24 cellular contexts compared by ENCODE assay signal in genomic region chr10:384538-385305, GRCh38.
A peak's percentile ranks its signal among the peaks of the same experiment; 100 is the strongest.
DNase-seq lines count a peak whose midpoint lies in the region; ATAC-seq, FAIRE-seq and TF ChIP-seq lines count a peak whose summit lies in the region.
"Had no signal": no experiment of that assay in that cellular context is flagged by ENCODE, and none has a peak within 500 bp of the region (broad histone marks: within the 10 kb centered on the region; RNA-seq: fewer than 3 reads in every experiment).

No MANE protein-coding gene starts in this region.

- H3K79me2 ChIP-seq in H1 (ENCODE audit: control insufficient read depth in 1 of 2, insufficient read depth in 2 of 2, low read length in 2 of 2), result no peaks in the 10 kb centered on the region

- H3K4me3 Mint-ChIP-seq in stimulated activated naive CD8-positive, alpha-beta T cell treated with anti-CD3 and anti-CD28 coated beads, Interleukin-15, amount 100 ng/mL, for 72 hours, result no peak overlapping the region
- no peak overlapping the region for H3K4me3 Mint-ChIP-seq in MCF 10A (ENCODE audit: unreplicated experiment)
- H3K4me3 Mint-ChIP-seq: CD4-positive, CD25-positive, alpha-beta regulatory T cell; CD8-positive, alpha-beta memory T cell had no signal

- no peaks in the 10 kb centered on the region for H3K27me3 Mint-ChIP-seq in stimulated activated naive CD8-positive, alpha-beta T cell treated with anti-CD3 and anti-CD28 coated beads, Interleukin-15, amount 100 ng/mL, for 72 hours
- peaks cover 21% of the 10 kb centered on the region for H3K27me3 Mint-ChIP-seq in MCF 10A (ENCODE audit: insufficient read depth, unreplicated experiment)
- H3K27me3 Mint-ChIP-seq: CD4-positive, CD25-positive, alpha-beta regulatory T cell had no signal

- H4K20me1 ChIP-seq in H1 (replicated peaks in 1 of 2; ENCODE audit: control insufficient read depth in 1 of 2, insufficient read depth in 2 of 2, low read length in 2 of 2), result peaks cover 0 to 2% of the 10 kb centered on the region in 2 experiments

- H3K79me1 ChIP-seq in H1 (ENCODE audit: low read depth, low read length), result no peaks in the 10 kb centered on the region
- H3K79me1 ChIP-seq in neuronal stem cell (ENCODE audit: low read depth, low read length), result no peaks in the 10 kb centered on the region

- H3K36me3 ChIP-seq in H1 (ENCODE audit: control insufficient read depth in 2 of 4, insufficient read depth in 4 of 4, low read length in 3 of 4) (no peaks in the 10 kb centered on the region), neuronal stem cell (replicated peaks in 1 of 2; ENCODE audit: control insufficient read depth in 2 of 2, insufficient read depth in 2 of 2, low read length in 2 of 2) (peaks cover 27 to 97% of the 10 kb centered on the region in 2 donors)
- H3K36me3 ChIP-seq: BE2C had no signal

- H3K36me3 Mint-ChIP-seq in MCF 10A (ENCODE audit: insufficient read depth, unreplicated experiment), result no peaks in the 10 kb centered on the region

- TF ChIP-seq CTCF in H1 (IDR thresholded peaks at IDR 0.05; ENCODE audit: control extremely low read depth in 1 of 3, insufficient read depth in 1 of 3, low read depth in 1 of 3, low read length in 3 of 3), result no peak
- TF ChIP-seq CTCF in MCF 10A (IDR thresholded peaks at IDR 0.05; ENCODE audit: unreplicated experiment), result no peak

- intact Hi-C loops in MCF 10A (cut with micrococcal nuclease), result no loop called here
- intact Hi-C loops in cardiac septum (cut with DNase I), result no loop called here

- peaks cover 0 to 8% of the 10 kb centered on the region in 2 donors for H3K9me3 Mint-ChIP-seq in stimulated activated naive CD8-positive, alpha-beta T cell treated with anti-CD3 and anti-CD28 coated beads, Interleukin-15, amount 100 ng/mL, for 72 hours
- H3K9me3 Mint-ChIP-seq in MCF 10A (ENCODE audit: unreplicated experiment), result no peaks in the 10 kb centered on the region

- H3K9ac ChIP-seq in H1 (replicated peaks in 1 of 4; ENCODE audit: extremely low read depth in 1 of 4, low read depth in 3 of 4, low read length in 3 of 4) (no peak overlapping the region), neuronal stem cell (ENCODE audit: low read depth, low read length, poor library complexity) (no peak overlapping the region)
- H3K9ac ChIP-seq: GM23248 had no signal

- H3K4me2 ChIP-seq in H1 (ENCODE audit: insufficient read depth in 1 of 2, low read depth in 2 of 2, low read length in 2 of 2) (no peak overlapping the region), neuronal stem cell (ENCODE audit: insufficient read depth, low read length, poor library complexity, severe bottlenecking) (no peak overlapping the region)

- H3K9me3 ChIP-seq in H1 (ENCODE audit: insufficient read depth in 2 of 2, low read depth in 1 of 2, low read length in 1 of 2) (no peaks in the 10 kb centered on the region), neuronal stem cell (replicated peaks in 1 of 2; ENCODE audit: control insufficient read depth in 2 of 2, insufficient read depth in 1 of 2, low read depth in 1 of 2, low read length in 2 of 2) (no peaks in the 10 kb centered on the region)
- H3K9me3 ChIP-seq: BE2C had no signal

- BruUV-seq in MCF 10A (replicated peaks; lab: Mats Ljungman, UMichigan), result no TSS peak

- H4K91ac ChIP-seq in H1 (replicated peaks; ENCODE audit: insufficient read length, low read length) (no peak overlapping the region), neuronal stem cell (ENCODE audit: low read depth, low read length, poor library complexity) (no peak overlapping the region)

- H2BK20ac ChIP-seq in H1 (ENCODE audit: low read length), result no peak overlapping the region

- no peaks in the 10 kb centered on the region for H3K4me1 ChIP-seq in H1 (replicated peaks in 1 of 4; ENCODE audit: control insufficient read depth in 3 of 4, insufficient read depth in 4 of 4, low read length in 3 of 4)
- H3K4me1 ChIP-seq in neuronal stem cell (ENCODE audit: control insufficient read depth in 2 of 2, insufficient read depth in 1 of 2, low read depth in 1 of 2, low read length in 2 of 2), result no peaks in the 10 kb centered on the region
- H3K4me1 ChIP-seq: BE2C had no signal

- H3K23me2 ChIP-seq in H1 (ENCODE audit: low read depth, low read length), result no peaks in the 10 kb centered on the region

- TF ChIP-seq RAD21 in H1 (IDR thresholded peaks at IDR 0.05 in 1 of 2, conservative IDR thresholded peaks at IDR 0.05 in 1 of 2; ENCODE audit: low read depth in 2 of 2, low read length in 2 of 2), result no peak

- WGBS in H1 (ENCODE audit: extremely low coverage in 1 of 2, insufficient coverage in 1 of 2, insufficient read length in 1 of 2, insufficient replicate concordance in 2 of 2, low coverage in 1 of 2, low lambda C conversion rate in 2 of 2, missing lambda C conversion rate in 1 of 2), 2 experiments, result 85% methylated on average over 25 of the region's 27 CpGs; no CpG with 5 or more reads in 1 of the 2 experiments
- WGBS in neuronal stem cell (ENCODE audit: extremely low coverage in 2 of 2, insufficient read length in 2 of 2, insufficient replicate concordance in 1 of 2), 2 donors, result no CpG with 5 or more reads among the region's 27 CpGs

- TF ChIP-seq EP300 in H1 (IDR thresholded peaks at IDR 0.05; ENCODE audit: borderline replicate concordance in 1 of 2, low read depth in 2 of 2, low read length in 2 of 2), result no peak

- no peak overlapping the region for H3K4ac ChIP-seq in H1 (replicated peaks; ENCODE audit: insufficient read length, low read depth, low read length)
- H3K4ac ChIP-seq in neuronal stem cell (ENCODE audit: low read length), result no peak overlapping the region

- FAIRE-seq in H1 (lab: Jason Lieb, UNC), result no peak
- FAIRE-seq: A204.1, GM12891, H54 had no signal

- no peak overlapping the region for H3K18ac ChIP-seq in H1 (ENCODE audit: extremely low read depth, low read length)
- no peak overlapping the region for H3K18ac ChIP-seq in neuronal stem cell (ENCODE audit: low read length)

- no peak overlapping the region for H3K14ac ChIP-seq in H1 (ENCODE audit: insufficient read length)
- H3K14ac ChIP-seq in neuronal stem cell (ENCODE audit: low read length), result no peak overlapping the region

- H3K23ac ChIP-seq in H1 (ENCODE audit: insufficient read length) (no peak overlapping the region), neuronal stem cell (ENCODE audit: low read depth, low read length, poor library complexity) (peak overlapping the region; percentile 25)

- H4K5ac ChIP-seq in H1 (ENCODE audit: insufficient read length, low read depth, low read length), result no peak overlapping the region

- no peak overlapping the region for H3K27ac Mint-ChIP-seq in stimulated activated naive CD8-positive, alpha-beta T cell treated with anti-CD3 and anti-CD28 coated beads, Interleukin-15, amount 100 ng/mL, for 72 hours
- no peak overlapping the region for H3K27ac Mint-ChIP-seq in MCF 10A (ENCODE audit: low read depth, unreplicated experiment)
- H3K27ac Mint-ChIP-seq: CD4-positive, CD25-positive, alpha-beta regulatory T cell had no signal

- no peak overlapping the region for H2AFZ ChIP-seq in H1 (ENCODE audit: low read length)
- no peak overlapping the region for H2AFZ ChIP-seq in neuronal stem cell (ENCODE audit: low read length)
- H2AFZ ChIP-seq: GM23248 had no signal

- H2AK5ac ChIP-seq in H1 (ENCODE audit: low read depth, low read length), result no peak overlapping the region
- no peak overlapping the region for H2AK5ac ChIP-seq in neuronal stem cell (ENCODE audit: low read depth, low read length)

- H3K27me3 ChIP-seq in H1 (replicated peaks in 1 of 4; ENCODE audit: control insufficient read depth in 3 of 4, extremely low read depth in 1 of 4, insufficient read depth in 3 of 4, low read length in 3 of 4) (no peaks in the 10 kb centered on the region), neuronal stem cell (ENCODE audit: control insufficient read depth in 3 of 3, insufficient read depth in 3 of 3, low read depth in 1 of 3, low read length in 3 of 3) (no peaks in the 10 kb centered on the region)
- H3K27me3 ChIP-seq: BE2C had no signal

- no peak overlapping the region for H2BK15ac ChIP-seq in H1 (ENCODE audit: low read length)
- H2BK15ac ChIP-seq in neuronal stem cell (ENCODE audit: low read length), result no peak overlapping the region

- peak; percentile 8 for ATAC-seq in stimulated activated naive CD8-positive, alpha-beta T cell treated with anti-CD3 and anti-CD28 coated beads, Interleukin-15, amount 100 ng/mL, for 72 hours
- ATAC-seq in stimulated activated naive CD8-positive, alpha-beta T cell treated with anti-CD3 and anti-CD28 coated beads, Interleukin-15, Interleukin-2, amounts not matched to agents 100 U/mL and 50 U/mL, for 24 hours, result no peak
- ATAC-seq in GM19035 (IDR thresholded peaks at IDR 0.05; ENCODE audit: unreplicated experiment), result no peak

- H3K27ac ChIP-seq in H1 (ENCODE audit: low read depth, low read length) (no peak overlapping the region), neuronal stem cell (replicated peaks; ENCODE audit: low read length) (no peak overlapping the region)
- H3K27ac ChIP-seq: GM23248, HL-60 had no signal

- no peak for DNase-seq in stimulated activated naive CD8-positive, alpha-beta T cell treated with anti-CD3 and anti-CD28 coated beads, Interleukin-15, amount 100 ng/mL, for 72 hours
- no peak for DNase-seq in stimulated activated naive CD8-positive, alpha-beta T cell treated with anti-CD3 and anti-CD28 coated beads, Interleukin-15, Interleukin-2, amounts not matched to agents 100 U/mL and 50 U/mL, for 24 hours
- DNase-seq in H1 (ENCODE audit: low read depth in 1 of 2, low spot score in 2 of 2) (no peak), neuronal stem cell (ENCODE audit: low spot score) (no peak), MCF 10A (ENCODE audit: unreplicated experiment) (no peak), cardiac septum (ENCODE audit: low spot score) (no peak)
- DNase-seq: ACHN; BE2C; C1 segment of cervical spinal cord; CD4-positive, CD25-positive, alpha-beta regulatory T cell; CD8-positive, alpha-beta memory T cell; COR-L47; DMS 273 treated with DMSO at 0.1 percent for 48 hours; DMS53; DND-41; EL; GM23248; HCEC 1CT; IMR-90 had no signal

- H2BK5ac ChIP-seq in H1 (ENCODE audit: low read depth, low read length) (no peak overlapping the region; the same call in 1 of the 2 replicates), neuronal stem cell (ENCODE audit: low read length) (no peak overlapping the region)

- peak overlapping the region; percentile 36; the same call in 1 of the 2 replicates for H4K8ac ChIP-seq in H1 (ENCODE audit: extremely low read depth, insufficient read depth, low read length)
- no peak overlapping the region for H4K8ac ChIP-seq in neuronal stem cell (ENCODE audit: low read depth, low read length)

- no peak overlapping the region for H3K56ac ChIP-seq in H1 (replicated peaks; ENCODE audit: insufficient read length, low read depth, low read length)

- POLR2A ChIA-PET in H1 (lab: Charles Lee; ENCODE audit: partially characterized antibody), result no interaction called here
- POLR2A ChIA-PET in MCF 10A (lab: Yijun Ruan, JAX), result no interaction called here

- H2BK120ac ChIP-seq in H1 (replicated peaks; ENCODE audit: low read depth, low read length) (no peak overlapping the region), neuronal stem cell (ENCODE audit: low read depth, low read length) (no peak overlapping the region)

- H3K4me1 Mint-ChIP-seq in stimulated activated naive CD8-positive, alpha-beta T cell treated with anti-CD3 and anti-CD28 coated beads, Interleukin-15, amount 100 ng/mL, for 72 hours, result peaks cover 16% of the 10 kb centered on the region
- H3K4me1 Mint-ChIP-seq in MCF 10A (ENCODE audit: insufficient read depth, unreplicated experiment), result no peaks in the 10 kb centered on the region

- H3K4me3 ChIP-seq in H1 (ENCODE audit: extremely low read depth in 1 of 4, insufficient read depth in 2 of 4, low read depth in 3 of 4, low read length in 4 of 4) (no peak overlapping the region), neuronal stem cell (ENCODE audit: low read length in 2 of 2) (peak overlapping the region in 1 of 2 donors; percentile 56)
- H3K4me3 ChIP-seq: GM23248 had no signal

- CTCF ChIA-PET in H1 (lab: Charles Lee; ENCODE audit: partially characterized antibody), result interaction anchor here (1.8 kb wide), 1 partner anchor 14 kb away, joined by 6 read pairs; no protein-coding TSS in a partner anchor
- CTCF ChIA-PET in MCF 10A (lab: Yijun Ruan, JAX), result interaction anchor here (0.6 kb wide), 1 partner anchor 78 kb away, joined by 6 read pairs; no protein-coding TSS in a partner anchor

- H2BK12ac ChIP-seq in H1 (ENCODE audit: low read depth, low read length) (no peak overlapping the region), neuronal stem cell (ENCODE audit: low read length) (no peak overlapping the region)

- TF ChIP-seq POLR2A in H1 (IDR thresholded peaks at IDR 0.05; ENCODE audit: control extremely low read depth in 1 of 2, low read depth in 2 of 2, low read length in 2 of 2), result no peak
